Comparison of ENCODE assay signal across 22 cellular contexts in genomic region chr2:32472605-32473004, GRCh38.
DNase-seq lines count a peak whose midpoint lies in the region; ATAC-seq, FAIRE-seq and TF ChIP-seq lines count a peak whose summit lies in the region.
"Had no signal": no experiment of that assay in that cellular context is flagged by ENCODE, and none has a peak within 500 bp of the region (broad histone marks: within the 10 kb centered on the region; RNA-seq: fewer than 3 reads in every experiment).

No MANE protein-coding gene starts in this region.

- no peaks in the 10 kb centered on the region for H3K27me3 ChIP-seq in CD8-positive, alpha-beta T cell (ENCODE audit: insufficient read depth, low read length)
- H3K27me3 ChIP-seq in pancreas (no peaks in the 10 kb centered on the region), PC-9 (ENCODE audit: insufficient read depth, low read depth) (no peaks in the 10 kb centered on the region)
- H3K27me3 ChIP-seq: BLaER1 had no signal

- no peak overlapping the region for H3K4me3 Mint-ChIP-seq in activated T-cell treated with anti-CD3 and anti-CD28 coated beads, Interleukin-2, amount 50 U/mL, for 72 hours
- H3K4me3 Mint-ChIP-seq in CD8-positive, alpha-beta T cell, result no peak overlapping the region
- no peak overlapping the region for H3K4me3 Mint-ChIP-seq in activated T-helper 1 cell treated with anti-CD3 and anti-CD28 coated beads, Interleukin-12 subunit alpha, Interleukin-12 subunit beta, Interleukin-2, Interleukin-4 antibody, amounts not matched to agents 30 ng/mL and 10 ng/mL and 1 ng/mL, durations not matched to agents 14 hours and 24 hours and 36 hours
- H3K4me3 Mint-ChIP-seq: CD4-positive, CD25-positive, alpha-beta regulatory T cell; IgD-negative memory B cell had no signal

- POLR2A ChIA-PET in CD8-positive, alpha-beta T cell (lab: Charles Lee), result no interaction called here
- POLR2A ChIA-PET in PC-9 (lab: Charles Lee; ENCODE audit: unreplicated experiment), result no interaction called here

- 59 to 61% methylated on average over 3 of the region's 3 CpGs for WGBS in pancreas, 2 donors

- no peak overlapping the region for H3K4me3 ChIP-seq in CD8-positive, alpha-beta T cell (ENCODE audit: low read depth, low read length)
- H3K4me3 ChIP-seq in pancreas (no peak overlapping the region), PC-9 (no peak overlapping the region)
- H3K4me3 ChIP-seq: BLaER1 had no signal

- H4K20me1 ChIP-seq in PC-9 (ENCODE audit: insufficient read depth), result no peaks in the 10 kb centered on the region; the same call in none of the 2 replicates
- H4K20me1 ChIP-seq: BLaER1 had no signal

- peaks cover 28% of the 10 kb centered on the region for H3F3A ChIP-seq in PC-9 (ENCODE audit: insufficient read depth, low read depth)

- ATAC-seq in activated T-cell treated with anti-CD3 and anti-CD28 coated beads, Interleukin-2, amount 50 U/mL, for 72 hours (replicated peaks in 1 of 2), result no peak
- no peak for ATAC-seq in CD8-positive, alpha-beta T cell
- ATAC-seq in pancreas, result no peak
- no peak for ATAC-seq in GM18498 (IDR thresholded peaks at IDR 0.05; ENCODE audit: unreplicated experiment)
- ATAC-seq: Panc1 had no signal

- no peaks in the 10 kb centered on the region for H3K9me2 ChIP-seq in PC-9 (ENCODE audit: insufficient read depth)

- peak overlapping the region; percentile 31 for H3K27ac Mint-ChIP-seq in activated T-cell treated with anti-CD3 and anti-CD28 coated beads, Interleukin-2, amount 50 U/mL, for 72 hours
- peak overlapping the region; percentile 39 for H3K27ac Mint-ChIP-seq in CD8-positive, alpha-beta T cell
- peak overlapping the region; percentile 27 for H3K27ac Mint-ChIP-seq in activated T-helper 1 cell treated with anti-CD3 and anti-CD28 coated beads, Interleukin-12 subunit alpha, Interleukin-12 subunit beta, Interleukin-2, Interleukin-4 antibody, amounts not matched to agents 30 ng/mL and 10 ng/mL and 1 ng/mL, durations not matched to agents 14 hours and 24 hours and 36 hours

- intact Hi-C loops in CD8-positive, alpha-beta T cell (cut with DNase I, micrococcal nuclease), result no loop called here
- intact Hi-C loops in activated T-helper 1 cell treated with anti-CD3 and anti-CD28 coated beads, Interleukin-12 subunit alpha, Interleukin-12 subunit beta, Interleukin-2, Interleukin-4 antibody, amounts not matched to agents 30 ng/mL and 10 ng/mL and 1 ng/mL, durations not matched to agents 14 hours and 24 hours and 36 hours (cut with micrococcal nuclease), result no loop called here
- intact Hi-C loops in pancreas (cut with DNase I), result no loop called here
- intact Hi-C loops in PC-9 (cut with micrococcal nuclease; ENCODE audit: unreplicated experiment), result no loop called here

- no peaks in the 10 kb centered on the region for H3K9me3 ChIP-seq in CD8-positive, alpha-beta T cell (ENCODE audit: low read length)
- no peaks in the 10 kb centered on the region for H3K9me3 ChIP-seq in pancreas
- no peaks in the 10 kb centered on the region for H3K9me3 ChIP-seq in PC-9 (ENCODE audit: insufficient read depth, low read depth)
- H3K9me3 ChIP-seq: BLaER1 had no signal

- H2AFZ ChIP-seq in PC-9, result no peak overlapping the region

- no peak for DNase-seq in activated T-cell treated with anti-CD3 and anti-CD28 coated beads, Interleukin-2, amount 50 U/mL, for 72 hours
- no peak for DNase-seq in activated T-cell treated with anti-CD3 and anti-CD28 coated beads, Interleukin-2, amount 50 U/mL, for 48 hours
- DNase-seq in CD8-positive, alpha-beta T cell, result no peak
- no peak for DNase-seq in activated T-helper 1 cell treated with anti-CD3 and anti-CD28 coated beads, Interleukin-12 subunit alpha, Interleukin-12 subunit beta, Interleukin-2, Interleukin-4 antibody, amounts not matched to agents 30 ng/mL and 10 ng/mL and 1 ng/mL, durations not matched to agents 14 hours and 24 hours and 36 hours (ENCODE audit: low spot score)
- no peak for DNase-seq in pancreas
- no peak for DNase-seq in PC-9
- DNase-seq: CD4-positive, CD25-positive, alpha-beta regulatory T cell; DMS53; HCEC 1CT; NCI-H1092; NCI-H1417 treated with DMSO at 0.1 percent for 48 hours; NCI-H1694 treated with DMSO at 0.1 percent for 48 hours; NCI-H2081; NCI-H2227 treated with DMSO at 0.1 percent for 48 hours; NCI-H526 treated with DMSO at 0.1 percent for 48 hours; SHP77 had no signal

- no peaks in the 10 kb centered on the region for H3K27me3 Mint-ChIP-seq in activated T-cell treated with anti-CD3 and anti-CD28 coated beads, Interleukin-2, amount 50 U/mL, for 72 hours (ENCODE audit: low read depth)
- H3K27me3 Mint-ChIP-seq in CD8-positive, alpha-beta T cell (ENCODE audit: low read depth), result no peaks in the 10 kb centered on the region
- no peaks in the 10 kb centered on the region for H3K27me3 Mint-ChIP-seq in activated T-helper 1 cell treated with anti-CD3 and anti-CD28 coated beads, Interleukin-12 subunit alpha, Interleukin-12 subunit beta, Interleukin-2, Interleukin-4 antibody, amounts not matched to agents 30 ng/mL and 10 ng/mL and 1 ng/mL, durations not matched to agents 14 hours and 24 hours and 36 hours (ENCODE audit: insufficient read depth)
- H3K27me3 Mint-ChIP-seq: CD4-positive, CD25-positive, alpha-beta regulatory T cell; IgD-negative memory B cell had no signal

- no peak for TF ChIP-seq CTCF in CD8-positive, alpha-beta T cell (IDR thresholded peaks at IDR 0.05)
- TF ChIP-seq CTCF in pancreas (IDR thresholded peaks at IDR 0.05) (no peak), PC-9 (conservative IDR thresholded peaks at IDR 0.05) (no peak)

- H3K79me2 ChIP-seq in PC-9 (ENCODE audit: low read depth), result no peaks in the 10 kb centered on the region

- H3K36me3 ChIP-seq in CD8-positive, alpha-beta T cell (ENCODE audit: insufficient read depth, low read length), result peaks cover 38% of the 10 kb centered on the region
- H3K36me3 ChIP-seq in pancreas (peaks cover 0 to 21% (median 0%) of the 10 kb centered on the region in 3 donors), PC-9 (ENCODE audit: low read depth) (peaks cover 45% of the 10 kb centered on the region)

- H3K36me3 Mint-ChIP-seq in activated T-cell treated with anti-CD3 and anti-CD28 coated beads, Interleukin-2, amount 50 U/mL, for 72 hours (ENCODE audit: insufficient read depth in 2 of 2), result peaks cover 3 to 17% of the 10 kb centered on the region in 2 donors
- H3K36me3 Mint-ChIP-seq in CD8-positive, alpha-beta T cell, result peaks cover 70% of the 10 kb centered on the region
- peaks cover 24% of the 10 kb centered on the region for H3K36me3 Mint-ChIP-seq in activated T-helper 1 cell treated with anti-CD3 and anti-CD28 coated beads, Interleukin-12 subunit alpha, Interleukin-12 subunit beta, Interleukin-2, Interleukin-4 antibody, amounts not matched to agents 30 ng/mL and 10 ng/mL and 1 ng/mL, durations not matched to agents 14 hours and 24 hours and 36 hours (ENCODE audit: low read depth)

- H3K4me1 ChIP-seq in CD8-positive, alpha-beta T cell (ENCODE audit: insufficient read depth, low read length), result no peaks in the 10 kb centered on the region
- no peaks in the 10 kb centered on the region for H3K4me1 ChIP-seq in pancreas
- H3K4me1 ChIP-seq in PC-9 (replicated peaks; ENCODE audit: insufficient read depth), result no peaks in the 10 kb centered on the region
- H3K4me1 ChIP-seq: BLaER1 had no signal

- peak; percentile 17 for FAIRE-seq in pancreas (lab: Jason Lieb, UNC)
- FAIRE-seq: H1 had no signal

- BruUV-seq in PC-9 (replicated peaks; lab: Mats Ljungman, UMichigan), result no TSS peak

- no peaks in the 10 kb centered on the region for H3K9me3 Mint-ChIP-seq in activated T-cell treated with anti-CD3 and anti-CD28 coated beads, Interleukin-2, amount 50 U/mL, for 72 hours
- H3K9me3 Mint-ChIP-seq in CD8-positive, alpha-beta T cell, result no peaks in the 10 kb centered on the region
- H3K9me3 Mint-ChIP-seq in activated T-helper 1 cell treated with anti-CD3 and anti-CD28 coated beads, Interleukin-12 subunit alpha, Interleukin-12 subunit beta, Interleukin-2, Interleukin-4 antibody, amounts not matched to agents 30 ng/mL and 10 ng/mL and 1 ng/mL, durations not matched to agents 14 hours and 24 hours and 36 hours, result no peaks in the 10 kb centered on the region
- H3K9me3 Mint-ChIP-seq: CD4-positive, CD25-positive, alpha-beta regulatory T cell; IgD-negative memory B cell had no signal

- H3K27ac ChIP-seq in CD8-positive, alpha-beta T cell (ENCODE audit: low read depth, low read length), result no peak overlapping the region
- H3K27ac ChIP-seq in pancreas, result no peak overlapping the region
- H3K27ac ChIP-seq in PC-9, result no peak overlapping the region
- H3K27ac ChIP-seq: BLaER1, RWPE1 had no signal

- H3K4me1 Mint-ChIP-seq in activated T-cell treated with anti-CD3 and anti-CD28 coated beads, Interleukin-2, amount 50 U/mL, for 72 hours (ENCODE audit: low read depth), result peaks cover 21% of the 10 kb centered on the region
- no peaks in the 10 kb centered on the region for H3K4me1 Mint-ChIP-seq in CD8-positive, alpha-beta T cell (ENCODE audit: low read depth)
- peaks cover 7% of the 10 kb centered on the region for H3K4me1 Mint-ChIP-seq in activated T-helper 1 cell treated with anti-CD3 and anti-CD28 coated beads, Interleukin-12 subunit alpha, Interleukin-12 subunit beta, Interleukin-2, Interleukin-4 antibody, amounts not matched to agents 30 ng/mL and 10 ng/mL and 1 ng/mL, durations not matched to agents 14 hours and 24 hours and 36 hours (ENCODE audit: low read depth)

- CTCF ChIA-PET in CD8-positive, alpha-beta T cell (lab: Charles Lee), result no interaction called here
- CTCF ChIA-PET in PC-9 (lab: Charles Lee), result no interaction called here

- no peak overlapping the region for H3K4me2 ChIP-seq in PC-9
- H3K4me2 ChIP-seq: BLaER1 had no signal
